18 cellular contexts compared by ENCODE assay signal in the genomic region with DNA sequence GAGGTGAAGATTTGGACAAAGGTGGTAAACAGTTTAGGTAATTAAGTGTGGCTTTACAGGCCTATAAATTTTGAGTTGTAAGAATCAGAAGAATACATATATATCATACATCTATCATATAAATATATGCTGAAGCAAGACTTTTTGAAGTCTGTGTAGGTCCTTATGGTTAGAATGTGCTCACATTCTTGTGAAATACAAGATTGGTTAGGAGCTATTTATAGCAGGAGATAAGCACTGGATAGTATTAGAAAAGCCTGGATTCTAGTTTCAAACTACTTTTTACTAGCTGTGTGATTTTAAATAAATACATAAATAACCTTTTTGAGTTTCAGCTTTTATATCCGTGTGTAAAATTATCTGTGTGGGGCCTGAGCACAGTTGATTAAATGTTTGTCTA. TPM values are rescaled to one million over a fixed set of nuclear protein-coding genes. Genes with fewer than 3 reads are reported as not detected.
DNase-seq lines count a peak whose midpoint lies in the region; ATAC-seq and TF ChIP-seq lines count a peak whose summit lies in the region.
"Had no signal": no experiment of that assay in that cellular context is flagged by ENCODE, and none has a peak within 500 bp of the region (broad histone marks: within the 10 kb centered on the region; RNA-seq: fewer than 3 reads in every experiment).

No MANE protein-coding gene starts in this region.

- H3K27ac Mint-ChIP-seq in natural killer cell = no peak overlapping the region
- H3K27ac Mint-ChIP-seq: GM23338 had no signal

- H3K23ac ChIP-seq in trophoblast cell (ENCODE audit: low read length) = no peak overlapping the region

- no peaks in the 10 kb centered on the region for H3K79me1 ChIP-seq in trophoblast cell (ENCODE audit: low read length)

- H3K4me1 ChIP-seq in cardiac muscle cell (ENCODE audit: low read depth) (peaks cover 27% of the 10 kb centered on the region), trophoblast cell (ENCODE audit: control insufficient read depth in 1 of 2, insufficient read depth in 2 of 2, low read length in 2 of 2) (no peaks in the 10 kb centered on the region)
- H3K4me1 ChIP-seq: Peyer's patch had no signal

- H3K4ac ChIP-seq in trophoblast cell (ENCODE audit: low read depth, low read length) = no peak overlapping the region

- intact Hi-C loops in Right ventricle myocardium inferior (cut with DNase I) = no loop called here
- intact Hi-C loops in natural killer cell (cut with micrococcal nuclease) = no loop called here

- no peaks in the 10 kb centered on the region for H3K9me3 Mint-ChIP-seq in natural killer cell
- H3K9me3 Mint-ChIP-seq: GM23338 had no signal

- H3K27ac ChIP-seq in cardiac muscle cell (peak overlapping the region; percentile 89), trophoblast cell (ENCODE audit: low read depth, low read length) (no peak overlapping the region)
- H3K27ac ChIP-seq: Peyer's patch had no signal

- peak; percentile 53 to 57 for DNase-seq in cardiac muscle cell (ENCODE audit: low read depth in 1 of 2, low spot score in 1 of 2)
- no peak for DNase-seq in Right ventricle myocardium inferior (ENCODE audit: missing footprints)
- peak; percentile 73 for DNase-seq in amniotic epithelial cell (ENCODE audit: low read depth)
- peak; percentile 7 for DNase-seq in hepatic stellate cell (ENCODE audit: low spot score)
- DNase-seq in iPS-NIHi7 (ENCODE audit: extremely low spot score) = no peak
- DNase-seq in stimulated activated CD4-positive, alpha-beta T cell treated with anti-CD3 and anti-CD28 coated beads, Interleukin-4, amount 100 ng/mL, for 4 hours = no peak
- DNase-seq in natural killer cell = no peak
- DNase-seq in trophoblast cell = no peak
- DNase-seq: C1 segment of cervical spinal cord, COR-L47, NCI-H1105, NCI-H187 treated with DMSO at 0.1 percent for 48 hours, NCI-H446 treated with DMSO at 0.1 percent for 48 hours, NCI-H748 treated with DMSO at 0.1 percent for 48 hours, Peyer's patch, SHP77 had no signal

- no peak overlapping the region for H2AFZ ChIP-seq in trophoblast cell (ENCODE audit: insufficient read depth, low read length, poor library complexity)
- H2AFZ ChIP-seq: GM23338 had no signal

- no peak for ATAC-seq in Right ventricle myocardium inferior
- no peak for ATAC-seq in natural killer cell
- ATAC-seq: GM12878, GM23338 had no signal

- H2BK5ac ChIP-seq in trophoblast cell (ENCODE audit: low read depth, low read length, poor library complexity) = no peak overlapping the region

- no peaks in the 10 kb centered on the region for H3K27me3 ChIP-seq in cardiac muscle cell
- H3K27me3 ChIP-seq in trophoblast cell (ENCODE audit: insufficient read depth, low read length) = no peaks in the 10 kb centered on the region
- H3K27me3 ChIP-seq: Peyer's patch had no signal

- no peak overlapping the region for H4K12ac ChIP-seq in trophoblast cell (ENCODE audit: low read depth, low read length)

- no peak overlapping the region for H4K91ac ChIP-seq in trophoblast cell (ENCODE audit: low read depth, low read length)

- H2AK5ac ChIP-seq in trophoblast cell (ENCODE audit: low read length) = no peak overlapping the region

- H3K9me3 ChIP-seq in cardiac muscle cell (ENCODE audit: low read depth) (no peaks in the 10 kb centered on the region), trophoblast cell (ENCODE audit: insufficient read depth, low read depth, low read length) (no peaks in the 10 kb centered on the region)
- H3K9me3 ChIP-seq: Peyer's patch had no signal

- H3K14ac ChIP-seq in trophoblast cell (ENCODE audit: low read length) = no peak overlapping the region

- TF ChIP-seq CTCF in cardiac muscle cell (IDR thresholded peaks at IDR 0.05; ENCODE audit: low read depth, low read length) = no peak
- no peak for TF ChIP-seq CTCF in natural killer cell (IDR thresholded peaks at IDR 0.05)

- H2BK120ac ChIP-seq in trophoblast cell (ENCODE audit: insufficient read depth, low read length, poor library complexity) = no peak overlapping the region

- H3K4me1 Mint-ChIP-seq in natural killer cell = no peaks in the 10 kb centered on the region
- H3K4me1 Mint-ChIP-seq: GM23338 had no signal

- H3K9ac ChIP-seq in trophoblast cell (ENCODE audit: low read length) = no peak overlapping the region

- H3K4me3 Mint-ChIP-seq in natural killer cell = no peak overlapping the region
- H3K4me3 Mint-ChIP-seq: GM23338 had no signal

- H3K79me2 ChIP-seq in trophoblast cell (ENCODE audit: control insufficient read depth, insufficient read depth, low read length, poor library complexity) = no peaks in the 10 kb centered on the region

- no peaks in the 10 kb centered on the region for H3K36me3 Mint-ChIP-seq in natural killer cell

- H3K4me3 ChIP-seq in cardiac muscle cell = no peak overlapping the region
- H3K4me3 ChIP-seq in trophoblast cell (ENCODE audit: low read depth, low read length) = no peak overlapping the region
- H3K4me3 ChIP-seq: GM12878, GM23338, Peyer's patch had no signal

- WGBS in trophoblast cell (ENCODE audit: extremely low coverage, insufficient coverage, insufficient read length) = no CpG with 5 or more reads among the region's 1 CpG

- H3K36me3 ChIP-seq in cardiac muscle cell (no peaks in the 10 kb centered on the region), trophoblast cell (ENCODE audit: control insufficient read depth in 1 of 2, insufficient read depth in 2 of 2, low read length in 2 of 2) (no peaks in the 10 kb centered on the region)
- H3K36me3 ChIP-seq: Peyer's patch had no signal

- no peak overlapping the region for H3K4me2 ChIP-seq in trophoblast cell (ENCODE audit: low read length)
- H3K4me2 ChIP-seq: GM23338 had no signal

- no peak overlapping the region for H3K18ac ChIP-seq in trophoblast cell (ENCODE audit: low read length)

- peaks cover 0 to 2% of the 10 kb centered on the region in 2 donors for H3K27me3 Mint-ChIP-seq in natural killer cell (ENCODE audit: low read depth in 2 of 2)

- no peak overlapping the region for H2BK12ac ChIP-seq in trophoblast cell (ENCODE audit: low read length)

- H4K8ac ChIP-seq in trophoblast cell (ENCODE audit: low read depth, low read length) = no peak overlapping the region

RNA-seq across cellular contexts. Expression of a gene that starts 42.3 kb away (rescaled TPM):
- total RNA-seq in cardiac muscle cell (8.1 and 8.6 TPM in 2 replicates), Right ventricle myocardium inferior (4.7 TPM), natural killer cell (10 to 100 TPM; 10.4 to 13.3 (median 11.6) TPM)
- polyA plus RNA-seq in cardiac muscle cell = 6.8 and 8.3 TPM in 2 replicates
- polyA plus RNA-seq in trophoblast cell (2013) = 2.4 and 2.7 TPM in 2 replicates

RNA-seq across cellular contexts. Expression of a gene that starts 50.3 kb away (rescaled TPM):
- total RNA-seq in cardiac muscle cell = 58.8 and 64.7 TPM in 2 replicates
- 94.1 and 97.6 TPM in 2 replicates for polyA plus RNA-seq in cardiac muscle cell
- total RNA-seq in Right ventricle myocardium inferior = 21.2 TPM
- total RNA-seq in natural killer cell = 10 to 100 TPM; 27.3 to 30.2 (median 29.5) TPM
- 55.8 and 58.1 TPM in 2 replicates for polyA plus RNA-seq in trophoblast cell (2013)

Comparison
In these comparisons a context has a peak if more than half of its experiments do, and no peak if none do; other contexts are left out.
1. DNase-seq: peak in cardiac muscle cell (2 of 2), amniotic epithelial cell (single experiment) and hepatic stellate cell (single experiment); none in Right ventricle myocardium inferior (single experiment), iPS-NIHi7 (single experiment), stimulated activated CD4-positive, alpha-beta T cell treated with anti-CD3 and anti-CD28 coated beads, Interleukin-4, amount 100 ng/mL, for 4 hours (0 of 2), natural killer cell (single experiment) and trophoblast cell (0 of 2).